Comparison of ENCODE assay signal across 1 cellular context in the genomic region with DNA sequence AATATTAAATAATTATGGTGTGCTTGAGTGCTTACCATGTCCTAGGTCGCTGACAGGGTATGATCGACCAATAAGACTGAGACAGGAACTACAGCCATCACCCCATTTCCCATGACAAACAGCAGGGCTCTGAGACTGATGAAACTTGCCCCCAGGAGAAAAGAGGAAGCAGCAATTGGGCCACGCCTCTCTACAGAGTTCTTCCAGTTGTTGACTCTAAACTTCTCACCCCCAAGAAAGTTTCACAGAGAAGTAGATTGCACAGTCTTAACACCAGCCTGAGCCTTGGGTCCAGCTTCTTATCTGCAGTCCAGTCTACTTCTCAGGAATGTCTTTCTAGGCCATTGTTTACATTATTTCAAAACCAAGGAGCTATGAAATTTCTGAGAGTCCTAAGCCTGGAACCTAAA.
TF ChIP-seq lines count a peak whose summit lies in the region.

No MANE protein-coding gene starts in this region.

TF ChIP-seq in H1, 55 proteins besides CTCF, POLR2A, EP300 and RAD21 (continued from another document):
- TF ChIP-seq CHD7 (IDR thresholded peaks at IDR 0.05; ENCODE audit: insufficient replicate concordance, low read length) (no peak), NRF1 (IDR thresholded peaks at IDR 0.05; ENCODE audit: low read depth, low read length) (no peak), RFX5 (IDR thresholded peaks at IDR 0.05; ENCODE audit: borderline replicate concordance, low read depth, low read length) (no peak), GTF2F1 (IDR thresholded peaks at IDR 0.05; ENCODE audit: borderline replicate concordance, low read depth, low read length) (no peak), CTBP2 (IDR thresholded peaks at IDR 0.05; ENCODE audit: borderline replicate concordance, insufficient read depth, insufficient read length, low read length) (no peak), POU5F1 (IDR thresholded peaks at IDR 0.05; ENCODE audit: low read depth, low read length) (no peak), KDM4A (IDR thresholded peaks at IDR 0.05; ENCODE audit: low read depth, low read length, severe bottlenecking) (no peak)
